11 cellular contexts compared by ENCODE assay signal in genomic region chr1:11157394-11157793, GRCh38. TPM values are rescaled to one million over a fixed set of nuclear protein-coding genes. Genes with fewer than 3 reads are reported as not detected.
DNase-seq lines count a peak whose midpoint lies in the region; ATAC-seq and TF ChIP-seq lines count a peak whose summit lies in the region.
"Had no signal": no experiment of that assay in that cellular context is flagged by ENCODE, and none has a peak within 500 bp of the region (broad histone marks: within the 10 kb centered on the region; RNA-seq: fewer than 3 reads in every experiment).

No MANE protein-coding gene starts in this region.

- H3K4me2 ChIP-seq in PC-3 (ENCODE audit: low read length) (peak overlapping the region; percentile 22), fibroblast of lung (ENCODE audit: extremely low read depth, insufficient read depth, low read length) (no peak overlapping the region)

- H3K9ac ChIP-seq in PC-3 (ENCODE audit: low read length), result peak overlapping the region; percentile 56
- H3K9ac ChIP-seq in fibroblast of lung (ENCODE audit: insufficient read depth, low read length), result no peak overlapping the region
- H3K9ac ChIP-seq in colonic mucosa (ENCODE audit: low read depth in 2 of 2, low read length in 2 of 2), result no peak overlapping the region

- H3K4me1 ChIP-seq in PC-3 (ENCODE audit: insufficient read depth, low read length), result peaks cover 45% of the 10 kb centered on the region
- H3K4me1 ChIP-seq in fibroblast of lung (ENCODE audit: control insufficient read depth, extremely low read depth, insufficient read depth, low read length), result peaks cover 15% of the 10 kb centered on the region
- peaks cover 0 to 29% (median 20%) of the 10 kb centered on the region in 4 donors for H3K4me1 ChIP-seq in sigmoid colon
- H3K4me1 ChIP-seq in colonic mucosa, result no peaks in the 10 kb centered on the region

- H3K27ac ChIP-seq in PC-3 (ENCODE audit: low read length), result peak overlapping the region; percentile 86
- H3K27ac ChIP-seq in fibroblast of lung (ENCODE audit: insufficient read depth, low read length), result peak overlapping the region; percentile 83
- peak overlapping the region; percentile 4 to 58 (median 34) for H3K27ac ChIP-seq in sigmoid colon
- H3K27ac ChIP-seq in colonic mucosa, result no peak overlapping the region

- no peaks in the 10 kb centered on the region for H3K27me3 Mint-ChIP-seq in T-helper 17 cell
- H3K27me3 Mint-ChIP-seq: activated naive CD4-positive, alpha-beta T cell treated with anti-CD3 and anti-CD28 coated beads, Interleukin-2, amount 50 U/mL, for 24 hours; stimulated activated naive B cell treated with anti-CD40 and anti-IgM and Interleukin-4, amounts not matched to agents 10 μg/mL and 1 μg/mL and 100 μg/mL, for 72 hours had no signal

- CTCF ChIA-PET in PC-3 (lab: Charles Lee), result no interaction called here

- no peak overlapping the region for H3K4me3 Mint-ChIP-seq in T-helper 17 cell
- H3K4me3 Mint-ChIP-seq: activated naive CD4-positive, alpha-beta T cell treated with anti-CD3 and anti-CD28 coated beads, Interleukin-2, amount 50 U/mL, for 24 hours; stimulated activated naive B cell treated with anti-CD40 and anti-IgM and Interleukin-4, amounts not matched to agents 10 μg/mL and 1 μg/mL and 100 μg/mL, for 72 hours had no signal

- ATAC-seq in PC-3 (no peak), T-helper 17 cell (no peak)

- BruUV-seq in PC-3 (replicated peaks; lab: Mats Ljungman, UMichigan), result no TSS peak

- H3K4me1 Mint-ChIP-seq in T-helper 17 cell, result peaks cover 14% of the 10 kb centered on the region

- H3K79me2 ChIP-seq in PC-3 (ENCODE audit: low read length), result 0 out of 2 replicates have a peak, but pooled peaks cover 6% of the 10 kb centered on the region
- no peaks in the 10 kb centered on the region for H3K79me2 ChIP-seq in fibroblast of lung (ENCODE audit: control insufficient read depth, insufficient read depth, low read length)

- no peak for TF ChIP-seq CTCF in PC-3 (conservative IDR thresholded peaks at IDR 0.05; ENCODE audit: low read depth, low read length)
- no peak for TF ChIP-seq CTCF in fibroblast of lung (conservative IDR thresholded peaks at IDR 0.05 in 1 of 2, IDR thresholded peaks at IDR 0.05 in 1 of 2; ENCODE audit: low read depth in 1 of 2, low read length in 2 of 2)
- no peak for TF ChIP-seq CTCF in sigmoid colon (IDR thresholded peaks at IDR 0.05)
- no peak for TF ChIP-seq CTCF in colonic mucosa (IDR thresholded peaks at IDR 0.05)

- TF ChIP-seq POLR2A in sigmoid colon (IDR thresholded peaks at IDR 0.05), result no peak

- peaks cover 10% of the 10 kb centered on the region for H3K36me3 Mint-ChIP-seq in T-helper 17 cell (ENCODE audit: low read depth)

- H2AFZ ChIP-seq in PC-3 (ENCODE audit: low read length), result no peak overlapping the region
- H2AFZ ChIP-seq in fibroblast of lung (ENCODE audit: low read length), result no peak overlapping the region

- WGBS in sigmoid colon, 2 donors, result 83 to 93% methylated on average over 8 of the region's 8 CpGs

- H3K9me3 ChIP-seq in PC-3 (ENCODE audit: low read length) (no peaks in the 10 kb centered on the region), fibroblast of lung (ENCODE audit: control insufficient read depth, insufficient read depth, low read depth, low read length) (no peaks in the 10 kb centered on the region), sigmoid colon (no peaks in the 10 kb centered on the region), colonic mucosa (no peaks in the 10 kb centered on the region), T-helper 17 cell (ENCODE audit: control insufficient read depth, low read length, poor library complexity, severe bottlenecking) (no peaks in the 10 kb centered on the region)

- no peaks in the 10 kb centered on the region for H3K27me3 ChIP-seq in PC-3 (ENCODE audit: low read length)
- H3K27me3 ChIP-seq in fibroblast of lung (ENCODE audit: control insufficient read depth, insufficient read depth, low read length), result no peaks in the 10 kb centered on the region
- no peaks in the 10 kb centered on the region for H3K27me3 ChIP-seq in sigmoid colon
- H3K27me3 ChIP-seq in colonic mucosa, result no peaks in the 10 kb centered on the region

- H3K9me2 ChIP-seq in PC-3 (replicated peaks; ENCODE audit: low read length), result no peaks in the 10 kb centered on the region

- H3K27ac Mint-ChIP-seq in T-helper 17 cell, result no peak overlapping the region
- H3K27ac Mint-ChIP-seq: activated naive CD4-positive, alpha-beta T cell treated with anti-CD3 and anti-CD28 coated beads, Interleukin-2, amount 50 U/mL, for 24 hours; stimulated activated naive B cell treated with anti-CD40 and anti-IgM and Interleukin-4, amounts not matched to agents 10 μg/mL and 1 μg/mL and 100 μg/mL, for 72 hours had no signal

- H3K4me3 ChIP-seq in PC-3 (ENCODE audit: low read length), result no peak overlapping the region
- no peak overlapping the region for H3K4me3 ChIP-seq in fibroblast of lung (replicated peaks in 1 of 4; ENCODE audit: control extremely low read depth in 1 of 4, insufficient read depth in 1 of 4, low read depth in 3 of 4, low read length in 4 of 4)
- H3K4me3 ChIP-seq in sigmoid colon, result no peak overlapping the region
- no peak overlapping the region for H3K4me3 ChIP-seq in colonic mucosa

- intact Hi-C loops in PC-3 (cut with micrococcal nuclease), result loop anchor here (2.0 kb wide), 1 partner anchor 23 kb away; no protein-coding TSS in a partner anchor
- intact Hi-C loops in sigmoid colon (cut with DNase I), result no loop called here
- intact Hi-C loops in colonic mucosa (cut with DNase I), result no loop called here

- H3K36me3 ChIP-seq in PC-3 (ENCODE audit: low read depth, low read length) (peaks cover 12% of the 10 kb centered on the region), fibroblast of lung (ENCODE audit: control insufficient read depth, insufficient read depth, low read length) (no peaks in the 10 kb centered on the region), sigmoid colon (peaks cover 3 to 50% (median 3%) of the 10 kb centered on the region in 4 donors), colonic mucosa (no peaks in the 10 kb centered on the region)

- peaks cover 12% of the 10 kb centered on the region for H3F3A ChIP-seq in PC-3 (ENCODE audit: low read length, unreplicated experiment)

- DNase-seq in DMS 273 treated with DMSO at 0.1 percent for 48 hours (lab: John Stamatoyannopoulos, UW) (peak; percentile 66), PC-3 (peak; percentile 31), fibroblast of lung (ENCODE audit: low read depth in 2 of 2) (no peak), sigmoid colon (peak; percentile 49), colonic mucosa (no peak), T-helper 17 cell (no peak), DMS153 (lab: John Stamatoyannopoulos, UW) (no peak), midbrain (lab: John Stamatoyannopoulos, UW) (no peak)
- DNase-seq: stimulated activated naive B cell treated with anti-CD40 and anti-IgM and Interleukin-4, amounts not matched to agents 10 μg/mL and 1 μg/mL and 100 μg/mL, for 72 hours had no signal

- POLR2A ChIA-PET in PC-3 (lab: Charles Lee; ENCODE audit: unreplicated experiment), result no interaction called here

- TF ChIP-seq EP300 in sigmoid colon (IDR thresholded peaks at IDR 0.05), result no peak

- H4K20me1 ChIP-seq in PC-3 (ENCODE audit: low read length), result no peaks in the 10 kb centered on the region
- H4K20me1 ChIP-seq in fibroblast of lung (ENCODE audit: control insufficient read depth, extremely low read depth, insufficient read depth, low read length), result no peaks in the 10 kb centered on the region

RNA-seq across cellular contexts. Expression of gene ANGPTL7, which starts 31.8 kb away (rescaled TPM):
- total RNA-seq in PC-3 (2014; rRNA removed) (not detected in 2 replicates), fibroblast of lung (1.5 and 10.3 TPM in 2 replicates), sigmoid colon (1 to 10 TPM; 1.4 to 6.4 (median 3.2) TPM), colonic mucosa (1 to 10 TPM in 1 of 2 donors, not detected in 1; 1.0 TPM), T-helper 17 cell (not detected)
- polyA plus RNA-seq in fibroblast of lung (0.34 and 0.38 TPM in 2 replicates), sigmoid colon (1 to 10 TPM in 1 of 3 donors, under 1 TPM in 1, not detected in 1; 0.51 to 1.2 TPM)
- polyA plus RNA-seq in fibroblast of lung (2012), result 0.33 and 0.35 TPM in 2 replicates
- polyA minus RNA-seq in fibroblast of lung (ENCODE audit: low replicate concordance), result not detected in 2 replicates
- total RNA-seq: T-helper 1 cell treated with Interleukin-12 subunit alpha and Interleukin-12 subunit beta and Interleukin-4 antibody, amounts not matched to agents 30 ng/mL and 1 ng/mL, for 36 hours had no signal

RNA-seq across cellular contexts. Expression of gene EXOSC10, which starts 57.7 kb away (rescaled TPM):
- 95.9 and 96.3 TPM in 2 replicates for total RNA-seq in PC-3 (2014; rRNA removed)
- total RNA-seq in fibroblast of lung, result 26.2 and 36.2 TPM in 2 replicates
- 56.3 and 76.1 TPM in 2 replicates for polyA plus RNA-seq in fibroblast of lung
- polyA plus RNA-seq in fibroblast of lung (2012), result 30.8 and 41.7 TPM in 2 replicates
- polyA minus RNA-seq in fibroblast of lung (ENCODE audit: low replicate concordance), result 27.5 and 29.1 TPM in 2 replicates
- 10 to 100 TPM; 33.5 to 53.7 (median 40.1) TPM for total RNA-seq in sigmoid colon
- polyA plus RNA-seq in sigmoid colon, result 10 to 100 TPM; 18.6 to 39.0 (median 19.9) TPM
- 10 to 100 TPM; 48.0 to 55.2 TPM for total RNA-seq in colonic mucosa
- 10 to 100 TPM; 73.8 to 82.7 TPM for total RNA-seq in T-helper 17 cell

Comparison
In these comparisons a context has a peak if more than half of its experiments do, and no peak if none do; other contexts are left out.
1. DNase-seq: peak in DMS 273 treated with DMSO at 0.1 percent for 48 hours (single experiment), PC-3 (single experiment) and sigmoid colon (single experiment); none in fibroblast of lung (0 of 2), colonic mucosa (single experiment), T-helper 17 cell (0 of 3), DMS153 (single experiment) and midbrain (single experiment).